ENCODE assay signal across 8 cellular contexts in genomic region chr7:134986363-134987231, GRCh38. TPM values are rescaled to one million over a fixed set of nuclear protein-coding genes. Genes with fewer than 3 reads are reported as not detected.
A peak's percentile ranks its signal among the peaks of the same experiment; 100 is the strongest.
DNase-seq lines count a peak whose midpoint lies in the region; ATAC-seq and TF ChIP-seq lines count a peak whose summit lies in the region.

AGBL3 (plus strand) TSS chr7:134986508; CDS start chr7:134987934, 1,426 bp downstream.

- H3K4me1 Mint-ChIP-seq in HFFc6 (ENCODE audit: low read depth): peaks cover 37% of the 10 kb centered on the region
- no peaks in the 10 kb centered on the region for H3K4me1 Mint-ChIP-seq in glutamatergic neuron (ENCODE audit: low read depth, unreplicated experiment)

- H3K9me3 Mint-ChIP-seq in HFFc6: peaks cover 6% of the 10 kb centered on the region
- H3K9me3 Mint-ChIP-seq in activated naive CD4-positive, alpha-beta T cell treated with anti-CD3 and anti-CD28 coated beads, Interleukin-2, amount 50 U/mL, for 72 hours: no peaks in the 10 kb centered on the region
- H3K9me3 Mint-ChIP-seq in glutamatergic neuron (ENCODE audit: unreplicated experiment): peaks cover 2% of the 10 kb centered on the region

- H3K36me3 Mint-ChIP-seq in HFFc6 (ENCODE audit: low read depth) (peaks cover 16% of the 10 kb centered on the region; the same call in 1 of the 2 replicates), glutamatergic neuron (ENCODE audit: unreplicated experiment) (no peaks in the 10 kb centered on the region)
- H3K36me3 Mint-ChIP-seq in activated naive CD4-positive, alpha-beta T cell treated with anti-CD3 and anti-CD28 coated beads, Interleukin-2, amount 50 U/mL, for 72 hours: peaks cover 11 to 16% of the 10 kb centered on the region in 2 donors

- DNase-seq in HFFc6: peak; percentile 94
- DNase-seq in NAMALWA (ENCODE audit: low spot score): peak; percentile 97
- DNase-seq in SK-N-DZ (ENCODE audit: low spot score): peak; percentile 98
- peak; percentile 87 to 93 for DNase-seq in activated naive CD4-positive, alpha-beta T cell treated with anti-CD3 and anti-CD28 coated beads, Interleukin-2, amount 50 U/mL, for 72 hours (ENCODE audit: low spot score in 2 of 2)
- peak; percentile 98 for DNase-seq in glutamatergic neuron
- DNase-seq in osteoblast (ENCODE audit: insufficient read length, low spot score, missing footprints): peak; percentile 94

- H3K4me3 ChIP-seq in GM08714 (ENCODE audit: low read length) (peak within 1 kb of the TSS; percentile 94), osteoblast (ENCODE audit: insufficient read depth, low read length) (peak within 1 kb of the TSS; percentile 89), thymus (ENCODE audit: low read length) (peak within 1 kb of the TSS; percentile 72)

- H3K4me3 Mint-ChIP-seq in HFFc6: peak within 1 kb of the TSS; percentile 98
- peak within 1 kb of the TSS; percentile 96 for H3K4me3 Mint-ChIP-seq in glutamatergic neuron (ENCODE audit: unreplicated experiment)

- peak; percentile 95 to 97 for ATAC-seq in activated naive CD4-positive, alpha-beta T cell treated with anti-CD3 and anti-CD28 coated beads, Interleukin-2, amount 50 U/mL, for 72 hours

- peak within 1 kb of the TSS; percentile 97 for H3K27ac Mint-ChIP-seq in HFFc6
- peak within 1 kb of the TSS; percentile 98 for H3K27ac Mint-ChIP-seq in activated naive CD4-positive, alpha-beta T cell treated with anti-CD3 and anti-CD28 coated beads, Interleukin-2, amount 50 U/mL, for 72 hours
- peak within 1 kb of the TSS; percentile 92 for H3K27ac Mint-ChIP-seq in glutamatergic neuron (ENCODE audit: unreplicated experiment)

- H3K79me2 ChIP-seq in osteoblast (ENCODE audit: insufficient read depth, low read length): peaks cover 7% of the 10 kb centered on the region

- H3K9me3 ChIP-seq in osteoblast (ENCODE audit: low read depth, low read length) (no peaks in the 10 kb centered on the region), thymus (ENCODE audit: control insufficient read depth) (no peaks in the 10 kb centered on the region)

- TF ChIP-seq CTCF in HFFc6 (IDR thresholded peaks at IDR 0.05) (peak; percentile 82), glutamatergic neuron (IDR thresholded peaks at IDR 0.05; ENCODE audit: partially characterized antibody, unreplicated experiment) (peak; percentile 43), osteoblast (IDR thresholded peaks at IDR 0.05; ENCODE audit: extremely low read depth, low read depth, low read length) (peak; percentile 46)

- peaks cover 4% of the 10 kb centered on the region for H3K36me3 ChIP-seq in osteoblast (ENCODE audit: insufficient read depth, low read length)
- no peaks in the 10 kb centered on the region for H3K36me3 ChIP-seq in thymus (ENCODE audit: control insufficient read depth, insufficient read depth)

- under 1% methylated on average over 69 of the region's 69 CpGs for WGBS in thymus

- H3K27me3 Mint-ChIP-seq in HFFc6 (ENCODE audit: insufficient read depth): peaks cover 23% of the 10 kb centered on the region
- H3K27me3 Mint-ChIP-seq in glutamatergic neuron (ENCODE audit: unreplicated experiment): peaks cover 2% of the 10 kb centered on the region

- peak within 1 kb of the TSS; percentile 88 for H2AFZ ChIP-seq in osteoblast (ENCODE audit: low read length)

- no peaks in the 10 kb centered on the region for H4K20me1 ChIP-seq in osteoblast (ENCODE audit: insufficient read depth, low read length)

- peaks cover 10% of the 10 kb centered on the region for H3K4me1 ChIP-seq in osteoblast (ENCODE audit: insufficient read depth, low read length)
- no peaks in the 10 kb centered on the region for H3K4me1 ChIP-seq in thymus (ENCODE audit: control insufficient read depth, insufficient read depth, low read length)

- H3K27me3 ChIP-seq in osteoblast (ENCODE audit: insufficient read depth, low read length) (no peaks in the 10 kb centered on the region), thymus (ENCODE audit: control insufficient read depth, insufficient read depth) (no peaks in the 10 kb centered on the region)

- peak within 1 kb of the TSS; percentile 96 for H3K4me2 ChIP-seq in osteoblast (ENCODE audit: insufficient read depth, low read length)

- peak within 1 kb of the TSS; percentile 81 for H3K27ac ChIP-seq in osteoblast (ENCODE audit: low read depth, low read length)
- peak within 1 kb of the TSS; percentile 84 for H3K27ac ChIP-seq in thymus (ENCODE audit: low read depth)

RNA-seq across cellular contexts. Expression of gene AGBL3, which starts in this region (rescaled TPM):
- under 1 TPM; 0.38 to 0.76 (median 0.68) TPM for total RNA-seq in HFFc6 (2021; fragmentation: NEBNext Ultra II Directional; extraction: Animal tissue kit (Norgen Biotek cat#: 25700))
- polyA plus RNA-seq in SK-N-DZ (2014; cell fraction: cytosol; rRNA removed): 4.0 and 8.7 TPM in 2 replicates
- polyA plus RNA-seq in SK-N-DZ (2014; cell fraction: nucleus; rRNA removed): 4.7 and 6.4 TPM in 2 replicates
- total RNA-seq in activated naive CD4-positive, alpha-beta T cell treated with anti-CD3 and anti-CD28 coated beads, Interleukin-2, amount 50 U/mL, for 72 hours: 1 to 10 TPM; 2.3 to 2.4 TPM
- 2.3 TPM for total RNA-seq in glutamatergic neuron (ENCODE audit: unreplicated experiment)
- total RNA-seq in osteoblast: 2.2 and 2.7 TPM in 2 replicates
- polyA plus RNA-seq in thymus: 1.9 TPM

Comparison
In these comparisons a context has a peak if more than half of its experiments do, and no peak if none do; other contexts are left out.
1. Peak in every context shown above with its lines: DNase-seq, ATAC-seq, H3K4me3 ChIP-seq and H3K27ac ChIP-seq.
2. Peak in DNase-seq in HFFc6; RNA of the gene not detected or under 1 TPM.